ENCODE assay signal across 15 cellular contexts in the genomic region with DNA sequence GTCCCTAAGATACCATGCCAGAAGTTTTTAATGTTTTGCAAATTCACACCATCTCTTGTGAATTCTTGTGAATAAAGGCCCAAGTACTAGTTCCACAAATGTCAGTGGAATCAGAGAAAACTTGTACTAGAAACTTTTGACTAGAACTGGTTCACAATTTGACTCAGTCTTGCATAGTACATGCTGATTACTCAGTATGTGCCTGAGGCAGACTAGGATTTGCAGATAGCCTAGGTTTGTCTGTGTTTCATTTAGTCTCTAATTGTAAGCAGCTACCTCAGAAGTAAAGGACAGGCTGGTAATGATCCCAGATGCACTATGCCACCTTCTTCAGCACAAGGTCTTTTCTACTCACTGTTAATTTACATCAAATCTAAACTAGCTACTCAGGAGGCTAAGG. TPM values are rescaled to one million over a fixed set of nuclear protein-coding genes. Genes with fewer than 3 reads are reported as not detected.
DNase-seq lines count a peak whose midpoint lies in the region; ATAC-seq and TF ChIP-seq lines count a peak whose summit lies in the region.
"Had no signal": no experiment of that assay in that cellular context is flagged by ENCODE, and none has a peak within 500 bp of the region (broad histone marks: within the 10 kb centered on the region; RNA-seq: fewer than 3 reads in every experiment).

No MANE protein-coding gene starts in this region.

- in situ Hi-C loops in mammary epithelial cell (cut with MboI; ENCODE audit: low sequenced_read_pairs in 2 of 2): no loop called here

- H3K27me3 Mint-ChIP-seq in stimulated activated naive CD8-positive, alpha-beta T cell treated with anti-CD3 and anti-CD28 coated beads, Interleukin-15, amount 100 ng/mL, for 72 hours: no peaks in the 10 kb centered on the region
- H3K27me3 Mint-ChIP-seq: B cell; CD4-positive, alpha-beta T cell had no signal

- H2AFZ ChIP-seq in mammary epithelial cell (ENCODE audit: low read depth, low read length): no peak overlapping the region

- no peaks in the 10 kb centered on the region for H4K20me1 ChIP-seq in mammary epithelial cell (ENCODE audit: insufficient read depth, low read length)

- H3K27me3 ChIP-seq in mammary epithelial cell (ENCODE audit: insufficient read depth, low read length): no peaks in the 10 kb centered on the region
- no peaks in the 10 kb centered on the region for H3K27me3 ChIP-seq in breast epithelium

- ATAC-seq in stimulated activated naive CD8-positive, alpha-beta T cell treated with anti-CD3 and anti-CD28 coated beads, Interleukin-15, amount 100 ng/mL, for 72 hours: peak; percentile 61
- no peak for ATAC-seq in GM19035 (IDR thresholded peaks at IDR 0.05; ENCODE audit: unreplicated experiment)

- dilution Hi-C loops in mammary epithelial cell (cut with HindIII; ENCODE audit: low sequenced_read_pairs): no loop called here

- no peak overlapping the region for H3K4me2 ChIP-seq in mammary epithelial cell (ENCODE audit: insufficient read depth, low read depth, low read length)

- H3K4me3 ChIP-seq in mammary epithelial cell (replicated peaks in 1 of 3; ENCODE audit: insufficient read depth in 1 of 3, low read depth in 2 of 3, low read length in 3 of 3): no peak overlapping the region
- H3K4me3 ChIP-seq in breast epithelium: no peak overlapping the region
- no peak overlapping the region for H3K4me3 ChIP-seq in epithelial cell of esophagus (ENCODE audit: low read length)
- H3K4me3 ChIP-seq: HAP-1 had no signal

- intact Hi-C loops in mammary epithelial cell (cut with micrococcal nuclease): no loop called here
- intact Hi-C loops in breast epithelium (cut with DNase I; ENCODE audit: low total_unique reads): no loop called here

- no peak overlapping the region for H3K4me3 Mint-ChIP-seq in stimulated activated naive CD8-positive, alpha-beta T cell treated with anti-CD3 and anti-CD28 coated beads, Interleukin-15, amount 100 ng/mL, for 72 hours
- H3K4me3 Mint-ChIP-seq: B cell; CD4-positive, alpha-beta T cell had no signal

- peak; percentile 41 for DNase-seq in NCI-H82 treated with DMSO at 0.1 percent for 48 hours (lab: John Stamatoyannopoulos, UW; ENCODE audit: unreplicated experiment)
- DNase-seq in NCI-H82 (lab: John Stamatoyannopoulos, UW): no peak
- DNase-seq in mammary epithelial cell: peak; percentile 42
- no peak for DNase-seq in breast epithelium (ENCODE audit: low spot score in 2 of 2)
- DNase-seq in epithelial cell of esophagus (ENCODE audit: low read depth): peak; percentile 81
- DNase-seq in stimulated activated naive CD8-positive, alpha-beta T cell treated with anti-CD3 and anti-CD28 coated beads, Interleukin-15, amount 100 ng/mL, for 72 hours: no peak
- no peak for DNase-seq in HuH-7.5 (ENCODE audit: low spot score)
- DNase-seq: CD4-positive, alpha-beta T cell; DMS53; NCI-H187 treated with DMSO at 0.1 percent for 48 hours; NCI-H526 treated with DMSO at 0.1 percent for 48 hours had no signal

- H3K9me3 ChIP-seq in mammary epithelial cell (replicated peaks; ENCODE audit: insufficient read depth, low read length): no peaks in the 10 kb centered on the region
- H3K9me3 ChIP-seq in breast epithelium: no peaks in the 10 kb centered on the region
- H3K9me3 ChIP-seq: HAP-1 had no signal

- H3K4me1 ChIP-seq in mammary epithelial cell (ENCODE audit: insufficient read depth, low read length) (no peaks in the 10 kb centered on the region), breast epithelium (no peaks in the 10 kb centered on the region)
- H3K4me1 ChIP-seq: HAP-1 had no signal

- H3K36me3 ChIP-seq in mammary epithelial cell (ENCODE audit: insufficient read depth, low read length) (no peaks in the 10 kb centered on the region), breast epithelium (no peaks in the 10 kb centered on the region)

- H3K4me1 Mint-ChIP-seq in stimulated activated naive CD8-positive, alpha-beta T cell treated with anti-CD3 and anti-CD28 coated beads, Interleukin-15, amount 100 ng/mL, for 72 hours: peaks cover 7% of the 10 kb centered on the region
- H3K4me1 Mint-ChIP-seq: B cell had no signal

- no peaks in the 10 kb centered on the region for H3K79me2 ChIP-seq in mammary epithelial cell (ENCODE audit: insufficient read depth, low read length)

- no peak overlapping the region for H3K9ac ChIP-seq in mammary epithelial cell (ENCODE audit: insufficient read depth, low read length)

- CTCF ChIA-PET in mammary epithelial cell (lab: Charles Lee; ENCODE audit: low non-redundant PET): no interaction called here

- no peak overlapping the region for H3K27ac Mint-ChIP-seq in stimulated activated naive CD8-positive, alpha-beta T cell treated with anti-CD3 and anti-CD28 coated beads, Interleukin-15, amount 100 ng/mL, for 72 hours
- H3K27ac Mint-ChIP-seq: B cell; CD4-positive, alpha-beta T cell had no signal

- TF ChIP-seq POLR2A in breast epithelium (IDR thresholded peaks at IDR 0.05): no peak

- no peaks in the 10 kb centered on the region for H3K9me3 Mint-ChIP-seq in stimulated activated naive CD8-positive, alpha-beta T cell treated with anti-CD3 and anti-CD28 coated beads, Interleukin-15, amount 100 ng/mL, for 72 hours
- H3K9me3 Mint-ChIP-seq: CD4-positive, alpha-beta T cell had no signal

- no TSS peak for BruUV-seq in mammary epithelial cell (replicated peaks; lab: Mats Ljungman, UMichigan)

- H3K27ac ChIP-seq in mammary epithelial cell (ENCODE audit: insufficient read depth, low read depth, low read length) (no peak overlapping the region), breast epithelium (no peak overlapping the region)
- H3K27ac ChIP-seq: 22Rv1 had no signal

- no peak for TF ChIP-seq CTCF in mammary epithelial cell (conservative IDR thresholded peaks at IDR 0.05 in 1 of 2, IDR thresholded peaks at IDR 0.05 in 1 of 2; ENCODE audit: extremely low read depth in 1 of 2, insufficient read depth in 1 of 2, low read depth in 1 of 2, low read length in 2 of 2)
- no peak for TF ChIP-seq CTCF in breast epithelium (IDR thresholded peaks at IDR 0.05)
- TF ChIP-seq CTCF in epithelial cell of esophagus (IDR thresholded peaks at IDR 0.05; ENCODE audit: insufficient read depth, low read depth, low read length, missing control alignments): no peak

RNA-seq across cellular contexts. Expression of a gene that starts 32.4 kb away (rescaled TPM):
- total RNA-seq in mammary epithelial cell (10 to 100 TPM in 1 of 2 donors, 1 to 10 TPM in 1; 5.8 to 12.8 TPM), breast epithelium (10 to 100 TPM; 15.1 to 27.7 (median 16.6) TPM)
- polyA plus RNA-seq in mammary epithelial cell: 5.2 TPM
- 5.1 TPM for polyA minus RNA-seq in mammary epithelial cell

RNA-seq across cellular contexts. Expression of a gene that starts 34.2 kb away (rescaled TPM):
- total RNA-seq in mammary epithelial cell (10 to 100 TPM in 1 of 2 donors, 1 to 10 TPM in 1; 8.3 to 12.2 TPM), breast epithelium (10 to 100 TPM; 19.3 to 25.9 (median 20.6) TPM)
- polyA plus RNA-seq in mammary epithelial cell: 6.9 TPM
- polyA minus RNA-seq in mammary epithelial cell: 6.1 TPM

RNA-seq across cellular contexts. Expression of a gene that starts 35.9 kb away (rescaled TPM):
- total RNA-seq in mammary epithelial cell: 10 to 100 TPM; 31.5 to 68.6 TPM
- 54.7 TPM for polyA plus RNA-seq in mammary epithelial cell
- 67.5 TPM for polyA minus RNA-seq in mammary epithelial cell
- total RNA-seq in breast epithelium: 10 to 100 TPM; 58.9 to 88.5 (median 68.5) TPM

Comparison
In these comparisons a context has a peak if more than half of its experiments do, and no peak if none do; other contexts are left out.
1. DNase-seq: peak in NCI-H82 treated with DMSO at 0.1 percent for 48 hours (single experiment), mammary epithelial cell (single experiment) and epithelial cell of esophagus (single experiment); none in NCI-H82 (single experiment), breast epithelium (0 of 2), stimulated activated naive CD8-positive, alpha-beta T cell treated with anti-CD3 and anti-CD28 coated beads, Interleukin-15, amount 100 ng/mL, for 72 hours (0 of 2) and HuH-7.5 (single experiment).